18 cellular contexts compared by ENCODE assay signal in the genomic region with DNA sequence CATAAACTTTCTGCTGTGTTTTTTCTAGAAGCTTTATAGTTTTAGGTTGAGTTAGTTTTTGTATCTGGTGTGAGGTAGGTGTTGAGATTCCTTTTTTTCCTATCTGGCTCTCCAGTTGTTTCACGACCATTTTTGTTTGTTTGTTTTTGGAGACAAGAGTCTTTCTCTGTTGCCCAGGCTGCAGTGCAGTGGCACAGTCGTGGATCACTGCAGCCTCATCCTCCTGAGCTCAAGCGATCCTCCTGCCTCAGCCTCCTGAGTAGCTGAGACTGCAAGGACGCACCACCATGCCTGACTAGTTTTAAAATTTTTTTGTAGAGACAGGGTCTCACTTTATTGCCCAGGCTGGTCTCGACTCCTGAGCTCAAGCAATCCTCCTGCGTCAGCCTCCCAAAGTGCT. TPM values are rescaled to one million over a fixed set of nuclear protein-coding genes. Genes with fewer than 3 reads are reported as not detected.
DNase-seq lines count a peak whose midpoint lies in the region; ATAC-seq, FAIRE-seq and TF ChIP-seq lines count a peak whose summit lies in the region.
"Had no signal": no experiment of that assay in that cellular context is flagged by ENCODE, and none has a peak within 500 bp of the region (broad histone marks: within the 10 kb centered on the region; RNA-seq: fewer than 3 reads in every experiment).

No MANE protein-coding gene starts in this region.

- no peak for TF ChIP-seq EP300 in H1 (IDR thresholded peaks at IDR 0.05; ENCODE audit: borderline replicate concordance in 1 of 2, low read depth in 2 of 2, low read length in 2 of 2)

- no peak for TF ChIP-seq POLR2A in H1 (IDR thresholded peaks at IDR 0.05; ENCODE audit: control extremely low read depth in 1 of 2, low read depth in 2 of 2, low read length in 2 of 2)

- intact Hi-C loops in activated CD4-positive, alpha-beta T cell treated with anti-CD3 and anti-CD28 coated beads for 36 hours (cut with DNase I, micrococcal nuclease), result no loop called here

- no peak overlapping the region for H3K14ac ChIP-seq in H1 (ENCODE audit: insufficient read length)

- no peak overlapping the region for H2BK15ac ChIP-seq in H1 (ENCODE audit: low read length)

- no peak for FAIRE-seq in H1 (lab: Jason Lieb, UNC)
- FAIRE-seq: D721Med, GM12891, GM18507 had no signal

- peaks cover 26% of the 10 kb centered on the region for H3K36me3 ChIP-seq in CD4-positive, CD25-positive, alpha-beta regulatory T cell (ENCODE audit: control insufficient read depth, insufficient read depth, low read length)
- H3K36me3 ChIP-seq in H1 (ENCODE audit: control insufficient read depth in 2 of 4, insufficient read depth in 4 of 4, low read length in 3 of 4), result peaks cover 0 to 4% (median 2%) of the 10 kb centered on the region in 4 experiments; a peak in 2 of 8 replicates

- no peaks in the 10 kb centered on the region for H3K27me3 Mint-ChIP-seq in CD4-positive, CD25-positive, alpha-beta regulatory T cell
- no peaks in the 10 kb centered on the region for H3K27me3 Mint-ChIP-seq in WTC11 (ENCODE audit: low read depth)
- H3K27me3 Mint-ChIP-seq in activated CD4-positive, alpha-beta T cell treated with anti-CD3 and anti-CD28 coated beads for 36 hours, result no peaks in the 10 kb centered on the region
- no peaks in the 10 kb centered on the region for H3K27me3 Mint-ChIP-seq in T-helper 2 cell treated with Interferon-gamma antibody and Interleukin-4, amounts not matched to agents 5 μg/mL and 100 μg/mL, for 36 hours (ENCODE audit: low read depth)
- H3K27me3 Mint-ChIP-seq: CD4-positive, alpha-beta T cell had no signal

- H2BK20ac ChIP-seq in H1 (ENCODE audit: low read length), result no peak overlapping the region

- H3K23me2 ChIP-seq in H1 (ENCODE audit: low read depth, low read length), result no peaks in the 10 kb centered on the region; the same call in 1 of the 2 replicates

- no peak for ATAC-seq in CD4-positive, CD25-positive, alpha-beta regulatory T cell (ENCODE audit: low read depth in 2 of 2)
- no peak for ATAC-seq in WTC11
- ATAC-seq in activated CD4-positive, alpha-beta T cell treated with anti-CD3 and anti-CD28 coated beads for 36 hours, result no peak

- H3K36me3 Mint-ChIP-seq in CD4-positive, CD25-positive, alpha-beta regulatory T cell, result peaks cover 30% of the 10 kb centered on the region
- 0 out of 2 replicates have a peak, but pooled peaks cover 4% of the 10 kb centered on the region for H3K36me3 Mint-ChIP-seq in WTC11
- peaks cover 28% of the 10 kb centered on the region for H3K36me3 Mint-ChIP-seq in activated CD4-positive, alpha-beta T cell treated with anti-CD3 and anti-CD28 coated beads for 36 hours (ENCODE audit: low read depth)
- H3K36me3 Mint-ChIP-seq in T-helper 2 cell treated with Interferon-gamma antibody and Interleukin-4, amounts not matched to agents 5 μg/mL and 100 μg/mL, for 36 hours (ENCODE audit: low read depth), result peaks cover 31% of the 10 kb centered on the region

- H3K27me3 ChIP-seq in CD4-positive, CD25-positive, alpha-beta regulatory T cell (ENCODE audit: control insufficient read depth, insufficient read depth, low read length), result no peaks in the 10 kb centered on the region
- H3K27me3 ChIP-seq in H1 (replicated peaks in 1 of 4; ENCODE audit: control insufficient read depth in 3 of 4, extremely low read depth in 1 of 4, insufficient read depth in 3 of 4, low read length in 3 of 4), result no peaks in the 10 kb centered on the region

- TF ChIP-seq CTCF in WTC11 (IDR thresholded peaks at IDR 0.05), result no peak
- TF ChIP-seq CTCF in H1 (IDR thresholded peaks at IDR 0.05; ENCODE audit: control extremely low read depth in 1 of 3, insufficient read depth in 1 of 3, low read depth in 1 of 3, low read length in 3 of 3), result no peak

- H4K5ac ChIP-seq in H1 (ENCODE audit: insufficient read length, low read depth, low read length), result no peak overlapping the region

- H2AFZ ChIP-seq in H1 (ENCODE audit: low read length), result no peak overlapping the region

- no peaks in the 10 kb centered on the region for H3K9me3 Mint-ChIP-seq in CD4-positive, CD25-positive, alpha-beta regulatory T cell
- H3K9me3 Mint-ChIP-seq in WTC11, result no peaks in the 10 kb centered on the region
- H3K9me3 Mint-ChIP-seq in activated CD4-positive, alpha-beta T cell treated with anti-CD3 and anti-CD28 coated beads for 36 hours (ENCODE audit: low read depth), result no peaks in the 10 kb centered on the region
- H3K9me3 Mint-ChIP-seq in T-helper 2 cell treated with Interferon-gamma antibody and Interleukin-4, amounts not matched to agents 5 μg/mL and 100 μg/mL, for 36 hours, result no peaks in the 10 kb centered on the region
- H3K9me3 Mint-ChIP-seq: CD4-positive, alpha-beta T cell; CD8-positive, alpha-beta memory T cell had no signal

- peaks cover 3% of the 10 kb centered on the region; the same call in 1 of the 2 replicates for H3K79me1 ChIP-seq in H1 (ENCODE audit: low read depth, low read length)

- H2BK12ac ChIP-seq in H1 (ENCODE audit: low read depth, low read length), result no peak overlapping the region

- 85% methylated on average over 6 of the region's 6 CpGs; no CpG with 5 or more reads in 1 of the 2 experiments for WGBS in H1 (ENCODE audit: extremely low coverage in 1 of 2, insufficient coverage in 1 of 2, insufficient read length in 1 of 2, insufficient replicate concordance in 2 of 2, low coverage in 1 of 2, low lambda C conversion rate in 2 of 2, missing lambda C conversion rate in 1 of 2), 2 experiments

- no peaks in the 10 kb centered on the region for H3K9me3 ChIP-seq in CD4-positive, CD25-positive, alpha-beta regulatory T cell (ENCODE audit: control insufficient read depth in 2 of 2, low read length in 2 of 2)
- no peaks in the 10 kb centered on the region for H3K9me3 ChIP-seq in H1 (ENCODE audit: insufficient read depth in 2 of 2, low read depth in 1 of 2, low read length in 1 of 2)

- no peak overlapping the region for H3K27ac ChIP-seq in CD4-positive, CD25-positive, alpha-beta regulatory T cell (ENCODE audit: insufficient read depth, low read length, poor library complexity, severe bottlenecking)
- H3K27ac ChIP-seq in H1 (ENCODE audit: low read depth, low read length), result no peak overlapping the region

- TF ChIP-seq RAD21 in H1 (IDR thresholded peaks at IDR 0.05 in 1 of 2, conservative IDR thresholded peaks at IDR 0.05 in 1 of 2; ENCODE audit: low read depth in 2 of 2, low read length in 2 of 2), result no peak

- H4K20me1 ChIP-seq in H1 (replicated peaks in 1 of 2; ENCODE audit: control insufficient read depth in 1 of 2, insufficient read depth in 2 of 2, low read length in 2 of 2), result peaks cover 0 to 1% of the 10 kb centered on the region in 2 experiments

- CTCF ChIA-PET in WTC11 (lab: Charles Lee), result interaction anchor here (0.6 kb wide), 1 partner anchor 201 kb away, joined by 6 read pairs; no protein-coding TSS in a partner anchor
- CTCF ChIA-PET in H1 (lab: Charles Lee; ENCODE audit: partially characterized antibody), result interaction anchor here (0.8 kb wide), 1 partner anchor 39 kb away, joined by 3 read pairs; no protein-coding TSS in a partner anchor
- CTCF ChIA-PET in activated CD4-positive, alpha-beta T cell treated with anti-CD3 and anti-CD28 coated beads for 36 hours (lab: Charles Lee), result interaction anchor here (0.7 kb wide), 1 partner anchor 28 kb away, joined by 3 read pairs; no protein-coding TSS in a partner anchor

- H3K56ac ChIP-seq in H1 (replicated peaks; ENCODE audit: insufficient read length, low read depth, low read length), result no peak overlapping the region

- H3K4me1 Mint-ChIP-seq in CD4-positive, CD25-positive, alpha-beta regulatory T cell, result peaks cover 41 to 51% (median 46%) of the 10 kb centered on the region in 4 donors
- H3K4me1 Mint-ChIP-seq in WTC11, result peaks cover 5% of the 10 kb centered on the region
- peaks cover 26% of the 10 kb centered on the region for H3K4me1 Mint-ChIP-seq in activated CD4-positive, alpha-beta T cell treated with anti-CD3 and anti-CD28 coated beads for 36 hours
- peaks cover 6% of the 10 kb centered on the region for H3K4me1 Mint-ChIP-seq in T-helper 2 cell treated with Interferon-gamma antibody and Interleukin-4, amounts not matched to agents 5 μg/mL and 100 μg/mL, for 36 hours (ENCODE audit: low read depth)

- no peak overlapping the region for H3K4me2 ChIP-seq in H1 (ENCODE audit: insufficient read depth in 1 of 2, low read depth in 2 of 2, low read length in 2 of 2)

- H3K27ac Mint-ChIP-seq in CD4-positive, CD25-positive, alpha-beta regulatory T cell, result peak overlapping the region in 2 of 3 donors; percentile 32 to 53
- H3K27ac Mint-ChIP-seq in WTC11, result no peak overlapping the region
- H3K27ac Mint-ChIP-seq in activated CD4-positive, alpha-beta T cell treated with anti-CD3 and anti-CD28 coated beads for 36 hours, result no peak overlapping the region
- no peak overlapping the region for H3K27ac Mint-ChIP-seq in T-helper 2 cell treated with Interferon-gamma antibody and Interleukin-4, amounts not matched to agents 5 μg/mL and 100 μg/mL, for 36 hours
- H3K27ac Mint-ChIP-seq: CD4-positive, alpha-beta T cell had no signal

- no peak overlapping the region for H4K91ac ChIP-seq in H1 (replicated peaks; ENCODE audit: insufficient read length, low read length)

- no peak overlapping the region for H4K8ac ChIP-seq in H1 (ENCODE audit: extremely low read depth, insufficient read depth, low read length)

- no peak overlapping the region for H3K4me3 ChIP-seq in CD4-positive, CD25-positive, alpha-beta regulatory T cell (ENCODE audit: low read depth, low read length)
- H3K4me3 ChIP-seq in H1 (ENCODE audit: extremely low read depth in 1 of 4, insufficient read depth in 2 of 4, low read depth in 3 of 4, low read length in 4 of 4), result no peak overlapping the region

- no peak overlapping the region for H3K9ac ChIP-seq in H1 (replicated peaks in 1 of 4; ENCODE audit: extremely low read depth in 1 of 4, low read depth in 3 of 4, low read length in 3 of 4)

- H2BK120ac ChIP-seq in H1 (replicated peaks; ENCODE audit: low read depth, low read length), result no peak overlapping the region

- POLR2A ChIA-PET in WTC11 (lab: Charles Lee) (no interaction called here), H1 (lab: Charles Lee; ENCODE audit: partially characterized antibody) (no interaction called here)
- POLR2A ChIA-PET in activated CD4-positive, alpha-beta T cell treated with anti-CD3 and anti-CD28 coated beads for 36 hours (lab: Charles Lee), result no interaction called here

- no peak overlapping the region for H3K4ac ChIP-seq in H1 (replicated peaks; ENCODE audit: insufficient read length, low read depth, low read length)

- H2AK5ac ChIP-seq in H1 (ENCODE audit: low read depth, low read length), result no peak overlapping the region

- H3K23ac ChIP-seq in H1 (ENCODE audit: insufficient read length), result no peak overlapping the region

- no peaks in the 10 kb centered on the region for H3K4me1 ChIP-seq in CD4-positive, CD25-positive, alpha-beta regulatory T cell (ENCODE audit: control insufficient read depth, insufficient read depth, low read length, poor library complexity, severe bottlenecking)
- H3K4me1 ChIP-seq in H1 (replicated peaks in 1 of 4; ENCODE audit: control insufficient read depth in 3 of 4, insufficient read depth in 4 of 4, low read length in 3 of 4), result no peaks in the 10 kb centered on the region

- H2BK5ac ChIP-seq in H1 (ENCODE audit: low read depth, low read length), result no peak overlapping the region

- no peak overlapping the region for H3K4me3 Mint-ChIP-seq in CD4-positive, CD25-positive, alpha-beta regulatory T cell
- H3K4me3 Mint-ChIP-seq in WTC11, result no peak overlapping the region
- no peak overlapping the region for H3K4me3 Mint-ChIP-seq in activated CD4-positive, alpha-beta T cell treated with anti-CD3 and anti-CD28 coated beads for 36 hours
- H3K4me3 Mint-ChIP-seq in T-helper 2 cell treated with Interferon-gamma antibody and Interleukin-4, amounts not matched to agents 5 μg/mL and 100 μg/mL, for 36 hours, result no peak overlapping the region
- H3K4me3 Mint-ChIP-seq: CD4-positive, alpha-beta T cell; CD8-positive, alpha-beta memory T cell had no signal

- no peak overlapping the region for H3K18ac ChIP-seq in H1 (ENCODE audit: extremely low read depth, low read length)

- peaks cover 0 to 88% of the 10 kb centered on the region in 2 experiments; a peak in 2 of 4 replicates for H3K79me2 ChIP-seq in H1 (ENCODE audit: control insufficient read depth in 1 of 2, insufficient read depth in 2 of 2, low read length in 2 of 2)

- no peak for DNase-seq in CD4-positive, CD25-positive, alpha-beta regulatory T cell
- no peak for DNase-seq in WTC11 (ENCODE audit: low spot score)
- no peak for DNase-seq in H1 (ENCODE audit: low read depth in 1 of 2, low spot score in 2 of 2)
- DNase-seq in activated CD4-positive, alpha-beta T cell treated with anti-CD3 and anti-CD28 coated beads for 36 hours, result no peak
- DNase-seq in T-helper 2 cell treated with Interferon-gamma antibody and Interleukin-4, amounts not matched to agents 5 μg/mL and 100 μg/mL, for 36 hours (ENCODE audit: low spot score), result no peak
- no peak for DNase-seq in NCI-H2107 (lab: John Stamatoyannopoulos, UW)
- DNase-seq: C1 segment of cervical spinal cord; CD4-positive, alpha-beta T cell; CD8-positive, alpha-beta memory T cell; DMS 273 treated with DMSO at 0.1 percent for 48 hours; DMS79 treated with DMSO at 0.1 percent for 48 hours; GF-D8; GOT3; H7; HCEC 1CT had no signal

RNA-seq across cellular contexts. Expression of a gene that starts 20.6 kb away (rescaled TPM):
- total RNA-seq in CD4-positive, CD25-positive, alpha-beta regulatory T cell, result 58.2 TPM
- 10 to 100 TPM; 17.2 to 23.2 (median 18.8) TPM for polyA plus RNA-seq in CD4-positive, CD25-positive, alpha-beta regulatory T cell
- 22.4 to 22.6 TPM (median 22.6 TPM) in 3 replicates for total RNA-seq in WTC11 (2021)
- 26.6 and 29.1 TPM in 2 replicates for total RNA-seq in H1 (2021; fragmentation: NEBNext Ultra II Directional; extraction: Animal tissue kit (Norgen Biotek cat#: 25700))
- 11.7 and 18.5 TPM in 2 replicates for polyA plus RNA-seq in H1 (2011; rRNA removed)
- 14.9 TPM for polyA plus RNA-seq in H1 (2011; cell fraction: cytosol; rRNA removed)
- polyA plus RNA-seq in H1 (2011; cell fraction: nucleus; rRNA removed), result 16.3 TPM
- 14.5 to 24.3 TPM (median 19.4 TPM) in 4 replicates for polyA plus RNA-seq in H1 (2012, experiment 1 of 2)
- polyA plus RNA-seq in H1 (2012, experiment 2 of 2), result 1.1 TPM
- 10.6 TPM for polyA plus RNA-seq in H1 (2013, experiment 1 of 2)
- polyA plus RNA-seq in H1 (2013, experiment 2 of 2), result 9.1 TPM
- polyA minus RNA-seq in H1 (2011; rRNA and poly(A)+ RNA removed), result 77.3 and 94.6 TPM in 2 replicates
- 26.9 TPM for polyA minus RNA-seq in H1 (2011; cell fraction: cytosol; rRNA and poly(A)+ RNA removed)
- polyA minus RNA-seq in H1 (2011; cell fraction: nucleus; rRNA and poly(A)+ RNA removed), result 56.4 TPM
- total RNA-seq in activated CD4-positive, alpha-beta T cell treated with anti-CD3 and anti-CD28 coated beads for 36 hours, result 10 to 100 TPM; 27.0 to 36.0 TPM

Comparison
In these comparisons a context has a peak if more than half of its experiments do, and no peak if none do; other contexts are left out.
1. H3K27ac Mint-ChIP-seq: peak in CD4-positive, CD25-positive, alpha-beta regulatory T cell (2 of 3); none in WTC11 (single experiment), activated CD4-positive, alpha-beta T cell treated with anti-CD3 and anti-CD28 coated beads for 36 hours (single experiment) and T-helper 2 cell treated with Interferon-gamma antibody and Interleukin-4, amounts not matched to agents 5 μg/mL and 100 μg/mL, for 36 hours (single experiment).